In the genomic region with DNA sequence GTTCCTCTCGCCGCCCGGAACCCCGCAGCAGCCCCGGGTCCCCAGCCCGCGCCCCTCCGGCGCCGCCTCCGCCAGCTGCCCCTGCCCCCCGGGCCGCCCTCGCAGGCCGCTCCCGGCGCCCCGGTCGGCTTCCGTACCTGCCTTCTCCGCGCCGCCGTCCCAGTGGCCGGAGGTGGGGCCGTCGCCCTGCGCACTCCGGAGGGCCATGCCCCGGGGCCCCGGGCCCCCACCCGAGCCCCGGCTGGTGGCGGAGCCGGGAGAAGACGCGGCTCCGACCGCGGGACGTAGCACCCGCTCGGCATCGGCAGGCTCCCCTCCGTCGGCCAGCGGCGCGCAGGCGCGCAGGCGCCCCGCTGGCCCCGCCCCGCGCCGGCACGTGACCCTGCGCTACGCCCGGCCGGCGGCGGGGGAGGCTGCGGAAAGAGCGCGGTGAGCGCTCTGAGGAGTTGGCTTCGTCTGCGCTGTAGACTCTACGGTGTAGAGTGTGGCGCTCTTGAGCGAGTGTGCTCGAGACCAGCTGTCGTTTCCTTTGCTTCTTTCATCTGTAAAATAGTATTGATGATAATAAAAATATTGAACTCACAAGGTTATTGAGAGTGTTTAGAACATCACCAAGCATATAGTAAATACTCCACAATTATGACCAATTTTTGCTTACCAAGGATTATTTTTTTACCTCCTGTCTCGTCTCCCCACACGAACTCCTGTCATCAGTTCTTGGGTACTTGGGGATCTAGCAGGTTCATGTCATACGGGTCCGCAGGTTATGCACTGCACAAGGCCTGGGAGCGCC, we compare ENCODE assay signal across 8 cellular contexts.
DNase-seq lines count a peak whose midpoint lies in the region; ATAC-seq and TF ChIP-seq lines count a peak whose summit lies in the region.

A gene with protein sequence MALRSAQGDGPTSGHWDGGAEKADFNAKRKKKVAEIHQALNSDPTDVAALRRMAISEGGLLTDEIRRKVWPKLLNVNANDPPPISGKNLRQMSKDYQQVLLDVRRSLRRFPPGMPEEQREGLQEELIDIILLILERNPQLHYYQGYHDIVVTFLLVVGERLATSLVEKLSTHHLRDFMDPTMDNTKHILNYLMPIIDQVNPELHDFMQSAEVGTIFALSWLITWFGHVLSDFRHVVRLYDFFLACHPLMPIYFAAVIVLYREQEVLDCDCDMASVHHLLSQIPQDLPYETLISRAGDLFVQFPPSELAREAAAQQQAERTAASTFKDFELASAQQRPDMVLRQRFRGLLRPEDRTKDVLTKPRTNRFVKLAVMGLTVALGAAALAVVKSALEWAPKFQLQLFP (minus strand): TSS at position 335 of the 793 bp plus-strand sequence. CDS start 128 bp downstream, at position 207.

- peaks cover 14% of the 10 kb centered on the region; the same call in 1 of the 2 replicates for H3K79me2 ChIP-seq in OCI-LY1 (ENCODE audit: insufficient read depth, low read length)

- peak; percentile 30; the same call in 1 of the 2 replicates for TF ChIP-seq CTCF in OCI-LY1 (IDR thresholded peaks at IDR 0.05; ENCODE audit: low read length)

- DNase-seq in DMS114 treated with DMSO at 0.1 percent for 48 hours (lab: John Stamatoyannopoulos, UW; ENCODE audit: unreplicated experiment): peak; percentile 61
- peak; percentile 91 for DNase-seq in HuH-7.5 (ENCODE audit: low spot score)
- peak; percentile 84 for DNase-seq in activated CD8-positive, alpha-beta memory T cell treated with anti-CD3 and anti-CD28 coated beads, Interleukin-2, amount 50 U/mL, for 4 hours
- DNase-seq in epidermal melanocyte (ENCODE audit: insufficient read length, low spot score): peak; percentile 83
- DNase-seq in middle frontal gyrus (ENCODE audit: extremely low spot score, low spot score): peak; percentile 83
- DNase-seq in stimulated activated CD8-positive, alpha-beta memory T cell treated with anti-CD3 and anti-CD28 coated beads, Interleukin-2, amount 100 ng/mL, for 48 hours (ENCODE audit: low read depth in 2 of 2): peak; percentile 72 to 78

- 0 out of 2 replicates have a peak, but pooled peaks cover 2% of the 10 kb centered on the region for H4K20me1 ChIP-seq in OCI-LY1 (ENCODE audit: insufficient read depth, low read length)

- H3K4me3 ChIP-seq in OCI-LY1 (ENCODE audit: low read depth, low read length, poor library complexity, severe bottlenecking): peak within 1 kb of the TSS; percentile 73

- H3K4me2 ChIP-seq in OCI-LY1 (ENCODE audit: low read length): peak within 1 kb of the TSS; percentile 90

- no peak within 1 kb of the TSS for H3K27ac ChIP-seq in OCI-LY1 (ENCODE audit: low read depth, low read length, poor library complexity, severe bottlenecking)

- H3K9me2 ChIP-seq in OCI-LY1 (ENCODE audit: low read depth, low read length): no peaks in the 10 kb centered on the region

- H3F3A ChIP-seq in OCI-LY1 (ENCODE audit: insufficient read depth, low read length): no peaks in the 10 kb centered on the region

- H3K9ac ChIP-seq in OCI-LY1 (ENCODE audit: low read length): peak within 1 kb of the TSS; percentile 76

- H3K27me3 ChIP-seq in OCI-LY1 (ENCODE audit: insufficient read depth, low read length): no peaks in the 10 kb centered on the region

- H3K36me3 ChIP-seq in OCI-LY1 (ENCODE audit: insufficient read depth, low read length): no peaks in the 10 kb centered on the region; the same call in 1 of the 2 replicates

- peak; percentile 91 for ATAC-seq in GM21528 (IDR thresholded peaks at IDR 0.05; ENCODE audit: low FRiP score, unreplicated experiment)

- peaks cover 35% of the 10 kb centered on the region for H3K4me1 ChIP-seq in OCI-LY1 (ENCODE audit: insufficient read depth, low read length, severe bottlenecking)

- H3K9me3 ChIP-seq in OCI-LY1 (ENCODE audit: low read length): peaks cover 3% of the 10 kb centered on the region; the same call in 1 of the 2 replicates

- H2AFZ ChIP-seq in OCI-LY1 (ENCODE audit: low read length): peak within 1 kb of the TSS; percentile 97
